ENCODE assay signal across 23 cellular contexts in genomic region chr10:7056216-7056615, GRCh38.
"Had no signal": no experiment of that assay in that cellular context is flagged by ENCODE, and none has a peak within 500 bp of the region (broad histone marks: within the 10 kb centered on the region; RNA-seq: fewer than 3 reads in every experiment).

No MANE protein-coding gene starts in this region.

- DNase-seq: KBM-7, MV-4-11, NCI-H1048, NCI-H1105 treated with DMSO at 0.1 percent for 48 hours, NCI-H1417 treated with DMSO at 0.1 percent for 48 hours, NCI-H146, NCI-H1694 treated with DMSO at 0.1 percent for 48 hours, NCI-H1930, NCI-H2081, NCI-H2107, NCI-H2227 treated with DMSO at 0.1 percent for 48 hours, NCI-H524, NCI-H526 treated with DMSO at 0.1 percent for 48 hours, NCI-H748 treated with DMSO at 0.1 percent for 48 hours, Right ventricle myocardium superior, RPMI8226, SIG-M5 had no signal

- H3K9me3 ChIP-seq: SJSA1 had no signal

- H3K27me3 ChIP-seq: SJSA1 had no signal

- H3K36me3 Mint-ChIP-seq: IgD-negative memory B cell had no signal

- FAIRE-seq: HTR-8/SVneo, RCC 7860 had no signal

- H3K4me1 Mint-ChIP-seq: IgD-negative memory B cell had no signal

- H3K4me3 ChIP-seq: SJSA1, SK-N-MC had no signal

- H3K27ac ChIP-seq: HL-60, SJSA1, SK-N-MC had no signal

- H3K4me3 Mint-ChIP-seq: IgD-negative memory B cell had no signal

- H3K4me1 ChIP-seq: SJSA1 had no signal

- H3K36me3 ChIP-seq: SJSA1 had no signal

- H3K27ac Mint-ChIP-seq: IgD-negative memory B cell had no signal
